In genomic region chr2:230161180-230161579, GRCh38 we compare ENCODE assay signal across 14 cellular contexts. TPM values are rescaled to one million over a fixed set of nuclear protein-coding genes. Genes with fewer than 3 reads are reported as not detected.
DNase-seq lines count a peak whose midpoint lies in the region; ATAC-seq and TF ChIP-seq lines count a peak whose summit lies in the region.
"Had no signal": no experiment of that assay in that cellular context is flagged by ENCODE, and none has a peak within 500 bp of the region (broad histone marks: within the 10 kb centered on the region; RNA-seq: fewer than 3 reads in every experiment).

No MANE protein-coding gene starts in this region.

- H2AFZ ChIP-seq in PC-3 (ENCODE audit: low read length) = no peak overlapping the region

- H3K9me3 ChIP-seq in PC-3 (ENCODE audit: low read length) = no peaks in the 10 kb centered on the region
- H3K9me3 ChIP-seq: ovary had no signal

- peak; percentile 71 to 79 for ATAC-seq in activated T-cell treated with anti-CD3 and anti-CD28 coated beads, Interleukin-2, amount 50 U/mL, for 72 hours (replicated peaks in 1 of 2)
- ATAC-seq in PC-3 = no peak
- ATAC-seq in stimulated activated naive CD8-positive, alpha-beta T cell treated with anti-CD3 and anti-CD28 coated beads, Interleukin-15, Interleukin-2, amounts not matched to agents 100 U/mL and 50 U/mL, for 24 hours = peak; percentile 45

- CTCF ChIA-PET in PC-3 (lab: Charles Lee) = interaction anchor here (1.0 kb wide), 1 partner anchor 94 kb away, joined by 4 read pairs; no protein-coding TSS in a partner anchor

- no peaks in the 10 kb centered on the region for H3K4me1 ChIP-seq in PC-3 (ENCODE audit: insufficient read depth, low read length)

- intact Hi-C loops in PC-3 (cut with micrococcal nuclease) = loop anchor here (10.0 kb wide), 1 partner anchor 356 kb away; no protein-coding TSS in a partner anchor

- no peak for TF ChIP-seq CTCF in PC-3 (conservative IDR thresholded peaks at IDR 0.05; ENCODE audit: low read depth, low read length)
- no peak for TF ChIP-seq CTCF in fibroblast of pulmonary artery (IDR thresholded peaks at IDR 0.05; ENCODE audit: low read length, missing control alignments)

- no peak overlapping the region for H3K4me3 Mint-ChIP-seq in activated T-cell treated with anti-CD3 and anti-CD28 coated beads, Interleukin-2, amount 50 U/mL, for 72 hours
- H3K4me3 Mint-ChIP-seq: mesothelial cell of epicardium had no signal

- H3F3A ChIP-seq in PC-3 (ENCODE audit: low read length, unreplicated experiment) = no peaks in the 10 kb centered on the region

- no peaks in the 10 kb centered on the region for H3K79me2 ChIP-seq in PC-3 (ENCODE audit: low read length)

- H3K4me3 ChIP-seq in PC-3 (ENCODE audit: low read length) (no peak overlapping the region), fibroblast of pulmonary artery (replicated peaks; ENCODE audit: low read depth, low read length) (no peak overlapping the region)
- H3K4me3 ChIP-seq: ovary had no signal

- H3K4me2 ChIP-seq in PC-3 (ENCODE audit: low read length) = no peak overlapping the region

- H3K4me1 Mint-ChIP-seq in activated T-cell treated with anti-CD3 and anti-CD28 coated beads, Interleukin-2, amount 50 U/mL, for 72 hours (ENCODE audit: low read depth) = peaks cover 32% of the 10 kb centered on the region
- H3K4me1 Mint-ChIP-seq: mesothelial cell of epicardium had no signal

- H3K36me3 Mint-ChIP-seq in activated T-cell treated with anti-CD3 and anti-CD28 coated beads, Interleukin-2, amount 50 U/mL, for 72 hours (ENCODE audit: insufficient read depth in 2 of 2) = peaks cover 1 to 4% of the 10 kb centered on the region in 2 donors
- H3K36me3 Mint-ChIP-seq: mesothelial cell of epicardium had no signal

- no peak overlapping the region for H3K27ac ChIP-seq in PC-3 (ENCODE audit: low read length)
- H3K27ac ChIP-seq: ovary had no signal

- POLR2A ChIA-PET in PC-3 (lab: Charles Lee; ENCODE audit: unreplicated experiment) = no interaction called here

- no peaks in the 10 kb centered on the region for H3K36me3 ChIP-seq in PC-3 (ENCODE audit: low read depth, low read length)
- H3K36me3 ChIP-seq: ovary had no signal

- H3K9me2 ChIP-seq in PC-3 (replicated peaks; ENCODE audit: low read length) = no peaks in the 10 kb centered on the region

- H3K9me3 Mint-ChIP-seq in activated T-cell treated with anti-CD3 and anti-CD28 coated beads, Interleukin-2, amount 50 U/mL, for 72 hours = no peaks in the 10 kb centered on the region
- H3K9me3 Mint-ChIP-seq: mesothelial cell of epicardium had no signal

- H3K9ac ChIP-seq in PC-3 (ENCODE audit: low read length) = no peak overlapping the region

- peak; percentile 33 to 51 for DNase-seq in activated T-cell treated with anti-CD3 and anti-CD28 coated beads, Interleukin-2, amount 50 U/mL, for 72 hours
- DNase-seq in activated T-cell treated with anti-CD3 and anti-CD28 coated beads for 4 hours (no peak), PC-3 (peak; percentile 35), fibroblast of pulmonary artery (ENCODE audit: low read depth) (peak; percentile 58), NOMO-1 treated with dmso at 0.1 percent for 144 hours (lab: John Stamatoyannopoulos, UW; ENCODE audit: unreplicated experiment) (no peak), hepatic stellate cell (ENCODE audit: low spot score) (no peak)
- no peak for DNase-seq in stimulated activated naive CD8-positive, alpha-beta T cell treated with anti-CD3 and anti-CD28 coated beads, Interleukin-15, Interleukin-2, amounts not matched to agents 100 U/mL and 50 U/mL, for 24 hours
- DNase-seq in activated CD4-positive, alpha-beta T cell treated with anti-CD3 and anti-CD28 coated beads for 1 hour = no peak
- DNase-seq: ACHN; activated naive CD4-positive, alpha-beta T cell treated with anti-CD3 and anti-CD28 coated beads, Interleukin-2, amount 50 U/mL, for 16 hours; NCI-H187; ovary; Right ventricle myocardium superior had no signal

- BruUV-seq in PC-3 (replicated peaks; lab: Mats Ljungman, UMichigan) = no TSS peak

- H4K20me1 ChIP-seq in PC-3 (ENCODE audit: low read length) = no peaks in the 10 kb centered on the region

- H3K27me3 ChIP-seq in PC-3 (ENCODE audit: low read length) = no peaks in the 10 kb centered on the region
- H3K27me3 ChIP-seq: ovary had no signal

- H3K27ac Mint-ChIP-seq in activated T-cell treated with anti-CD3 and anti-CD28 coated beads, Interleukin-2, amount 50 U/mL, for 72 hours = no peak overlapping the region
- H3K27ac Mint-ChIP-seq: mesothelial cell of epicardium had no signal

- no peaks in the 10 kb centered on the region for H3K27me3 Mint-ChIP-seq in activated T-cell treated with anti-CD3 and anti-CD28 coated beads, Interleukin-2, amount 50 U/mL, for 72 hours (ENCODE audit: low read depth)

RNA-seq across cellular contexts. Expression of gene SP110, which starts 58.6 kb away (rescaled TPM):
- 100 to 1,000 TPM; 118 to 128 TPM for total RNA-seq in activated T-cell treated with anti-CD3 and anti-CD28 coated beads, Interleukin-2, amount 50 U/mL, for 72 hours
- total RNA-seq in PC-3 (2014; rRNA removed) = 3.5 and 6.7 TPM in 2 replicates

Comparison
In these comparisons a context has a peak if more than half of its experiments do, and no peak if none do; other contexts are left out.
1. DNase-seq: peak in activated T-cell treated with anti-CD3 and anti-CD28 coated beads, Interleukin-2, amount 50 U/mL, for 72 hours (2 of 2), PC-3 (single experiment) and fibroblast of pulmonary artery (single experiment); none in activated T-cell treated with anti-CD3 and anti-CD28 coated beads for 4 hours (single experiment), stimulated activated naive CD8-positive, alpha-beta T cell treated with anti-CD3 and anti-CD28 coated beads, Interleukin-15, Interleukin-2, amounts not matched to agents 100 U/mL and 50 U/mL, for 24 hours (single experiment), NOMO-1 treated with dmso at 0.1 percent for 144 hours (single experiment), hepatic stellate cell (single experiment) and activated CD4-positive, alpha-beta T cell treated with anti-CD3 and anti-CD28 coated beads for 1 hour (single experiment).
2. RNA of gene SP110, which starts 58.6 kb away (total RNA-seq): 118 to 128 TPM in activated T-cell treated with anti-CD3 and anti-CD28 coated beads, Interleukin-2, amount 50 U/mL, for 72 hours; 3.5 to 6.7 TPM in PC-3; every median in the first group is over 10 times any median in the second.